Comparison of ENCODE assay signal across 8 cellular contexts in genomic region chr21:36990508-36991205, GRCh38. TPM values are rescaled to one million over a fixed set of nuclear protein-coding genes. Genes with fewer than 3 reads are reported as not detected.
DNase-seq lines count a peak whose midpoint lies in the region; ATAC-seq, FAIRE-seq and TF ChIP-seq lines count a peak whose summit lies in the region.

No MANE protein-coding gene starts in this region.

- TF ChIP-seq POLR2A in endothelial cell of umbilical vein (IDR thresholded peaks at IDR 0.05; ENCODE audit: low read depth, low read length) (no peak), GM12891 (IDR thresholded peaks at IDR 0.05; ENCODE audit: low read depth, low read length) (no peak)

- TF ChIP-seq CTCF in DOHH2 (IDR thresholded peaks at IDR 0.05; ENCODE audit: low read depth, low read length, poor library complexity, severe bottlenecking): no peak
- no peak for TF ChIP-seq CTCF in OCI-LY3 (IDR thresholded peaks at IDR 0.05; ENCODE audit: low read depth, low read length)
- TF ChIP-seq CTCF in endothelial cell of umbilical vein (IDR thresholded peaks at IDR 0.05; ENCODE audit: extremely low read depth in 1 of 2, insufficient read depth in 1 of 2, low read depth in 1 of 2, low read length in 2 of 2): no peak
- no peak for TF ChIP-seq CTCF in pancreas (IDR thresholded peaks at IDR 0.05)

- peak overlapping the region; percentile 71 for H3K9ac ChIP-seq in OCI-LY3 (ENCODE audit: low read length)
- H3K9ac ChIP-seq in endothelial cell of umbilical vein (replicated peaks; ENCODE audit: extremely low read depth, insufficient read depth, low read length): peak overlapping the region; percentile 28

- dilution Hi-C loops in endothelial cell of umbilical vein (cut with MboI; ENCODE audit: extremely low pct_ligation_motif_present, low sequenced_read_pairs): no loop called here

- H3K4me2 ChIP-seq in DOHH2 (ENCODE audit: low read length) (peak overlapping the region; percentile 67), OCI-LY3 (ENCODE audit: low read length) (peak overlapping the region; percentile 92), endothelial cell of umbilical vein (ENCODE audit: insufficient read depth, low read length) (no peak overlapping the region)

- BruUV-seq in endothelial cell of umbilical vein (replicated peaks; lab: Mats Ljungman, UMichigan): TSS peak; percentile 36

- POLR2A ChIA-PET in endothelial cell of umbilical vein (lab: Charles Lee): no interaction called here

- 69 to 70% methylated on average over 21 of the region's 21 CpGs for WGBS in pancreas, 2 donors

- ATAC-seq in pancreas (no peak), HG02884 (IDR thresholded peaks at IDR 0.05; ENCODE audit: unreplicated experiment) (no peak)

- CTCF ChIA-PET in endothelial cell of umbilical vein (lab: Charles Lee): interaction anchor here (0.6 to 5.9 kb wide), 11 partner anchors 8 to 60 kb away, joined by 3 to 109 read pairs (median 4); partner anchors contain the start of genes HLCS and RIPPLY3

- H4K20me1 ChIP-seq in DOHH2 (ENCODE audit: control insufficient read depth, insufficient read depth, low read depth, low read length): no peaks in the 10 kb centered on the region
- H4K20me1 ChIP-seq in OCI-LY3 (ENCODE audit: insufficient read depth, low read length): no peaks in the 10 kb centered on the region
- no peaks in the 10 kb centered on the region for H4K20me1 ChIP-seq in endothelial cell of umbilical vein (replicated peaks; ENCODE audit: control insufficient read depth, extremely low read depth, insufficient read depth, low read length)

- DNase-seq in endothelial cell of umbilical vein (ENCODE audit: low read depth, low spot score): no peak
- no peak for DNase-seq in pancreas
- DNase-seq in midbrain (lab: John Stamatoyannopoulos, UW): no peak
- no peak for DNase-seq in GM12891 (ENCODE audit: insufficient read length, low spot score)
- DNase-seq in inferior parietal cortex (ENCODE audit: extremely low spot score): no peak

- intact Hi-C loops in endothelial cell of umbilical vein (cut with micrococcal nuclease): loop anchor here (1.0 to 5.0 kb wide), 3 partner anchors 13 to 82 kb away; partner anchors contain the start of genes PIGP, RIPPLY3 and TTC3
- intact Hi-C loops in pancreas (cut with DNase I): no loop called here

- H3K9me2 ChIP-seq in DOHH2 (replicated peaks; ENCODE audit: control insufficient read depth, low read length): no peaks in the 10 kb centered on the region

- H3K36me3 ChIP-seq in DOHH2 (ENCODE audit: control insufficient read depth, low read length): no peaks in the 10 kb centered on the region
- H3K36me3 ChIP-seq in OCI-LY3 (replicated peaks; ENCODE audit: low read depth, low read length): no peaks in the 10 kb centered on the region
- H3K36me3 ChIP-seq in endothelial cell of umbilical vein (ENCODE audit: control insufficient read depth in 2 of 2, extremely low read depth in 1 of 2, insufficient read depth in 2 of 2, low read length in 2 of 2): no peaks in the 10 kb centered on the region
- H3K36me3 ChIP-seq in pancreas: no peaks in the 10 kb centered on the region

- no peak for FAIRE-seq in endothelial cell of umbilical vein (lab: Jason Lieb, UNC)
- FAIRE-seq in pancreas (lab: Jason Lieb, UNC): no peak
- FAIRE-seq in GM12891 (lab: Jason Lieb, UNC): no peak

- H3K27ac ChIP-seq in DOHH2 (ENCODE audit: low read depth, low read length) (no peak overlapping the region), OCI-LY3 (ENCODE audit: low read length) (no peak overlapping the region), endothelial cell of umbilical vein (ENCODE audit: insufficient read depth, low read depth, low read length) (no peak overlapping the region), pancreas (peak overlapping the region; percentile 89 to 93 (median 90))

- H3K79me2 ChIP-seq in DOHH2 (ENCODE audit: control insufficient read depth, low read length) (no peaks in the 10 kb centered on the region), OCI-LY3 (ENCODE audit: low read length) (no peaks in the 10 kb centered on the region), endothelial cell of umbilical vein (ENCODE audit: control insufficient read depth, insufficient read depth, low read length) (no peaks in the 10 kb centered on the region)

- H3F3A ChIP-seq in DOHH2 (ENCODE audit: control insufficient read depth, insufficient read depth): peaks cover 5% of the 10 kb centered on the region; the same call in 1 of the 2 replicates

- H3K4me1 ChIP-seq in DOHH2 (ENCODE audit: control insufficient read depth, low read length) (peaks cover 17% of the 10 kb centered on the region), OCI-LY3 (ENCODE audit: low read length) (peaks cover 6% of the 10 kb centered on the region; the same call in 1 of the 2 replicates), endothelial cell of umbilical vein (ENCODE audit: control insufficient read depth, extremely low read depth, insufficient read depth, low read length) (peaks cover 2% of the 10 kb centered on the region), pancreas (no peaks in the 10 kb centered on the region)

- H2AFZ ChIP-seq in OCI-LY3 (ENCODE audit: low read depth, low read length) (peak overlapping the region; percentile 96), endothelial cell of umbilical vein (ENCODE audit: low read depth, low read length) (peak overlapping the region; percentile 72)

- H3K27me3 ChIP-seq in DOHH2 (ENCODE audit: control insufficient read depth, low read length) (no peaks in the 10 kb centered on the region), OCI-LY3 (ENCODE audit: low read depth, low read length) (no peaks in the 10 kb centered on the region), endothelial cell of umbilical vein (ENCODE audit: control insufficient read depth in 2 of 2, insufficient read depth in 2 of 2, low read length in 2 of 2) (no peaks in the 10 kb centered on the region), pancreas (peaks cover 0 to 5% (median 0%) of the 10 kb centered on the region in 4 donors)

- peak overlapping the region; percentile 78 for H3K4me3 ChIP-seq in DOHH2 (ENCODE audit: low read length)
- H3K4me3 ChIP-seq in OCI-LY3 (ENCODE audit: low read length): peak overlapping the region; percentile 86
- H3K4me3 ChIP-seq in endothelial cell of umbilical vein (replicated peaks in 1 of 3; ENCODE audit: insufficient read depth in 1 of 3, low read depth in 1 of 3, low read length in 3 of 3): peak overlapping the region in 1 of 3 experiments; percentile 56
- H3K4me3 ChIP-seq in pancreas: peak overlapping the region in 3 of 4 donors; percentile 33 to 69 (median 64)

- no peaks in the 10 kb centered on the region for H3K9me1 ChIP-seq in endothelial cell of umbilical vein (replicated peaks; ENCODE audit: control insufficient read depth, extremely low read depth, insufficient read depth, low read length)

- H3K9me3 ChIP-seq in DOHH2 (ENCODE audit: control insufficient read depth, insufficient read depth, low read length): no peaks in the 10 kb centered on the region
- H3K9me3 ChIP-seq in OCI-LY3 (ENCODE audit: insufficient read depth, low read length): no peaks in the 10 kb centered on the region
- H3K9me3 ChIP-seq in endothelial cell of umbilical vein (replicated peaks; ENCODE audit: control insufficient read depth, insufficient read depth, low read length): no peaks in the 10 kb centered on the region
- H3K9me3 ChIP-seq in pancreas: no peaks in the 10 kb centered on the region

TF ChIP-seq in endothelial cell of umbilical vein, 7 proteins besides CTCF, POLR2A, EP300 and RAD21 (continues in another document):
- no peak for TF ChIP-seq MAX (IDR thresholded peaks at IDR 0.05; ENCODE audit: insufficient read depth, insufficient read length)
- TF ChIP-seq JUN (IDR thresholded peaks at IDR 0.05; ENCODE audit: borderline replicate concordance, insufficient read depth, insufficient read length, low read depth): no peak
- no peak for TF ChIP-seq FOS (IDR thresholded peaks at IDR 0.05; ENCODE audit: borderline replicate concordance, insufficient read depth, low read length)
- TF ChIP-seq GATA2 (IDR thresholded peaks at IDR 0.05; ENCODE audit: insufficient read depth, insufficient read length, low read depth, low read length): no peak

TF ChIP-seq in GM12891, 5 proteins besides CTCF, POLR2A, EP300 and RAD21:
- TF ChIP-seq PAX5 (IDR thresholded peaks at IDR 0.05; ENCODE audit: insufficient read depth, low read length, severe bottlenecking) (no peak), SPI1 (IDR thresholded peaks at IDR 0.05; ENCODE audit: low read depth, low read length) (no peak), TAF1 (IDR thresholded peaks at IDR 0.05; ENCODE audit: low read depth, low read length) (no peak), POU2F2 (IDR thresholded peaks at IDR 0.05; ENCODE audit: low read depth, low read length) (no peak), POLR2AphosphoS5 (IDR thresholded peaks at IDR 0.05; ENCODE audit: low read depth, low read length) (no peak)

RNA-seq across cellular contexts. Expression of gene RIPPLY3, which starts 15.8 kb away (rescaled TPM):
- total RNA-seq in endothelial cell of umbilical vein: not detected in 2 replicates
- 0.03 TPM in 1 of 2 replicates, not detected in the other for polyA plus RNA-seq in endothelial cell of umbilical vein
- not detected in 2 replicates for polyA plus RNA-seq in endothelial cell of umbilical vein (2011; cell fraction: cytosol; rRNA removed)
- not detected in 2 replicates for polyA plus RNA-seq in endothelial cell of umbilical vein (2011; cell fraction: nucleus; rRNA removed)
- polyA plus RNA-seq in endothelial cell of umbilical vein (2012): not detected in 2 replicates
- polyA minus RNA-seq in endothelial cell of umbilical vein: not detected in 2 replicates
- polyA minus RNA-seq in endothelial cell of umbilical vein (2011; cell fraction: cytosol; rRNA and poly(A)+ RNA removed): not detected
- polyA minus RNA-seq in endothelial cell of umbilical vein (2011; cell fraction: nucleus; rRNA and poly(A)+ RNA removed): not detected in 2 replicates
- under 1 TPM in 1 of 6 donors, not detected in 5; 0.09 TPM for total RNA-seq in pancreas
- polyA plus RNA-seq in pancreas: under 1 TPM; 0.11 to 0.26 TPM
- not detected for polyA plus RNA-seq in GM12891 (2012; ENCODE audit: low read depth, missing spikeins)

RNA-seq across cellular contexts. Expression of gene HLCS, which starts 24.2 kb away (rescaled TPM):
- total RNA-seq in endothelial cell of umbilical vein (13.9 and 17.2 TPM in 2 replicates), pancreas (10 to 100 TPM; 10.4 to 14.0 (median 13.1) TPM)
- polyA plus RNA-seq in endothelial cell of umbilical vein (4.4 and 6.7 TPM in 2 replicates), pancreas (1 to 10 TPM; 5.5 to 6.0 TPM)
- polyA plus RNA-seq in endothelial cell of umbilical vein (2011; cell fraction: cytosol; rRNA removed): 5.6 and 5.7 TPM in 2 replicates
- 12.2 and 14.4 TPM in 2 replicates for polyA plus RNA-seq in endothelial cell of umbilical vein (2011; cell fraction: nucleus; rRNA removed)
- 8.3 and 9.0 TPM in 2 replicates for polyA plus RNA-seq in endothelial cell of umbilical vein (2012)
- polyA minus RNA-seq in endothelial cell of umbilical vein: 14.4 and 20.2 TPM in 2 replicates
- polyA minus RNA-seq in endothelial cell of umbilical vein (2011; cell fraction: cytosol; rRNA and poly(A)+ RNA removed): 21.3 TPM
- 16.3 and 22.6 TPM in 2 replicates for polyA minus RNA-seq in endothelial cell of umbilical vein (2011; cell fraction: nucleus; rRNA and poly(A)+ RNA removed)
- 4.8 TPM for polyA plus RNA-seq in GM12891 (2012; ENCODE audit: low read depth, missing spikeins)

Comparison
In these comparisons a context has a peak if more than half of its experiments do, and no peak if none do; other contexts are left out.
1. H3K27ac ChIP-seq: peak in pancreas (4 of 4); none in DOHH2 (single experiment), OCI-LY3 (single experiment) and endothelial cell of umbilical vein (single experiment).